In the genomic region with DNA sequence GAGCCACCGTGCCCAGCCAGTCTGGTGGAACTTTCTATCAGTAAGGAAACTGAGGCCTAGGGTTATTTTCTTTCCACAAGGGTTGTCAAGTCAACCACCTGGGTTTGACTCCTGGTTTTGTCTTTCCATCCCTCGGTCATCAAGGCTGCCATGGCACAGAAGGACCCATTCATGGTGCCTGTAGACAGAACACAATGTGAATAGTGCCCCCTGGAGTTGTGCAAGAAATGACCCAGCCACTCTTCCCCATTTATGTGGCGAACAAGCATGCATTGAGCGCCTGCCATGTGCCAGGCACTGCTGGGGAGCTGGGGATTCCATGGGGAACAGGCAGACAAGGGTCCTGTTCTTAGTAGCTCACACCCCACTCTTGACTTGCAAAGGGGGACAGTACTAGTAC, we compare ENCODE assay signal across 16 cellular contexts. TPM values are rescaled to one million over a fixed set of nuclear protein-coding genes. Genes with fewer than 3 reads are reported as not detected.
A peak's percentile ranks its signal among the peaks of the same experiment; 100 is the strongest.
DNase-seq lines count a peak whose midpoint lies in the region; ATAC-seq and TF ChIP-seq lines count a peak whose summit lies in the region.
"Had no signal": no experiment of that assay in that cellular context is flagged by ENCODE, and none has a peak within 500 bp of the region (broad histone marks: within the 10 kb centered on the region; RNA-seq: fewer than 3 reads in every experiment).

No MANE protein-coding gene starts in this region.

- H3K4me3 Mint-ChIP-seq in T-helper 17 cell (no peak overlapping the region), mesothelial cell of epicardium (no peak overlapping the region)
- H3K4me3 Mint-ChIP-seq: activated CD4-positive, alpha-beta memory T cell treated with anti-CD3 and anti-CD28 coated beads for 36 hours had no signal

- H3K27ac Mint-ChIP-seq in T-helper 17 cell (peak overlapping the region; percentile 92), mesothelial cell of epicardium (peak overlapping the region; percentile 21)
- H3K27ac Mint-ChIP-seq: activated CD4-positive, alpha-beta memory T cell treated with anti-CD3 and anti-CD28 coated beads for 36 hours had no signal

- TF ChIP-seq CTCF in 22Rv1 (IDR thresholded peaks at IDR 0.05), result 0 out of 2 replicates have a peak, but pooled peaks have one; percentile 4
- peak; percentile 8 for TF ChIP-seq CTCF in GM12865 (IDR thresholded peaks at IDR 0.05; ENCODE audit: insufficient read depth, low read depth, low read length, missing control alignments)
- peak; percentile 13 for TF ChIP-seq CTCF in mesothelial cell of epicardium (IDR thresholded peaks at IDR 0.05; ENCODE audit: unreplicated experiment)

- peaks cover 33% of the 10 kb centered on the region for H3K4me1 Mint-ChIP-seq in T-helper 17 cell
- H3K4me1 Mint-ChIP-seq in mesothelial cell of epicardium, result peaks cover 32% of the 10 kb centered on the region

- no peaks in the 10 kb centered on the region for H3K9me3 ChIP-seq in T-helper 17 cell (ENCODE audit: control insufficient read depth, low read length, poor library complexity, severe bottlenecking)
- H3K9me3 ChIP-seq: prostate gland had no signal

- no peak overlapping the region for H3K27ac ChIP-seq in 22Rv1
- H3K27ac ChIP-seq: prostate gland had no signal

- H3K4me3 ChIP-seq in GM12865 (ENCODE audit: low read depth, low read length), result no peak overlapping the region
- H3K4me3 ChIP-seq: prostate gland had no signal

- ATAC-seq in T-helper 17 cell (no peak), HG03175 (IDR thresholded peaks at IDR 0.05; ENCODE audit: unreplicated experiment) (no peak)
- ATAC-seq: stimulated activated naive CD8-positive, alpha-beta T cell treated with anti-CD3 and anti-CD28 coated beads, Interleukin-15, Interleukin-2, amounts not matched to agents 100 U/mL and 50 U/mL, for 24 hours had no signal

- H3K9me3 Mint-ChIP-seq in mesothelial cell of epicardium, result no peaks in the 10 kb centered on the region
- H3K9me3 Mint-ChIP-seq: activated CD4-positive, alpha-beta memory T cell treated with anti-CD3 and anti-CD28 coated beads for 36 hours had no signal

- H3K27me3 Mint-ChIP-seq in T-helper 17 cell (no peaks in the 10 kb centered on the region), mesothelial cell of epicardium (ENCODE audit: low read depth) (no peaks in the 10 kb centered on the region)
- H3K27me3 Mint-ChIP-seq: activated CD4-positive, alpha-beta memory T cell treated with anti-CD3 and anti-CD28 coated beads for 36 hours had no signal

- DNase-seq in GM12865 (ENCODE audit: low read depth) (no peak), T-helper 17 cell (no peak), mesothelial cell of epicardium (ENCODE audit: low spot score in 2 of 2, unreplicated experiment in 2 of 2) (no peak), DMS53 treated with DMSO at 0.1 percent for 48 hours (lab: John Stamatoyannopoulos, UW; ENCODE audit: unreplicated experiment) (no peak), NCI-H187 (lab: John Stamatoyannopoulos, UW) (no peak)
- no peak for DNase-seq in stimulated activated CD8-positive, alpha-beta memory T cell treated with anti-CD3 and anti-CD28 coated beads, Interleukin-4, amount 100 ng/mL, for 48 hours
- DNase-seq: ACHN; Calu3; NCI-H1048; stimulated activated CD4-positive, alpha-beta T cell treated with anti-CD3 and anti-CD28 coated beads, Interleukin-12 subunit alpha, Interleukin-12 subunit beta, amount 100 ng/mL, for 4 hours; stimulated activated naive CD8-positive, alpha-beta T cell treated with anti-CD3 and anti-CD28 coated beads, Interleukin-15, Interleukin-2, amounts not matched to agents 100 U/mL and 50 U/mL, for 24 hours; SW 1271 had no signal

- H3K36me3 Mint-ChIP-seq in T-helper 17 cell (ENCODE audit: low read depth) (no peaks in the 10 kb centered on the region), mesothelial cell of epicardium (peaks cover 2% of the 10 kb centered on the region)
- H3K36me3 Mint-ChIP-seq: activated CD4-positive, alpha-beta memory T cell treated with anti-CD3 and anti-CD28 coated beads for 36 hours had no signal

RNA-seq across cellular contexts. Expression of gene SMARCA4, which starts 4.1 kb away (rescaled TPM):
- total RNA-seq in T-helper 17 cell (10 to 100 TPM; 93.9 to 94.0 TPM), mesothelial cell of epicardium (251 to 274 TPM (median 259 TPM) in 3 replicates)

RNA-seq across cellular contexts. Expression of gene TIMM29, which starts 36.3 kb away (rescaled TPM):
- total RNA-seq in T-helper 17 cell, result 10 to 100 TPM; 17.1 to 21.0 TPM
- total RNA-seq in mesothelial cell of epicardium, result 25.5 to 31.5 TPM (median 26.8 TPM) in 3 replicates

RNA-seq across cellular contexts. Expression of gene YIPF2, which starts 36.5 kb away (rescaled TPM):
- 10 to 100 TPM; 19.5 to 19.8 TPM for total RNA-seq in T-helper 17 cell
- 62.8 to 66.2 TPM (median 64.4 TPM) in 3 replicates for total RNA-seq in mesothelial cell of epicardium
